ENCODE assay signal across 1 cellular context in genomic region chr20:63700199-63701050, GRCh38.
TF ChIP-seq lines count a peak whose summit lies in the region.

No MANE protein-coding gene starts in this region.

TF ChIP-seq in GM12891, 5 proteins besides CTCF, POLR2A, EP300 and RAD21:
- TF ChIP-seq TAF1 (IDR thresholded peaks at IDR 0.05; ENCODE audit: low read depth, low read length): no peak
- TF ChIP-seq POU2F2 (IDR thresholded peaks at IDR 0.05; ENCODE audit: low read depth, low read length): no peak
- TF ChIP-seq SPI1 (IDR thresholded peaks at IDR 0.05; ENCODE audit: low read depth, low read length): no peak
- TF ChIP-seq POLR2AphosphoS5 (IDR thresholded peaks at IDR 0.05; ENCODE audit: low read depth, low read length): no peak
- no peak for TF ChIP-seq PAX5 (IDR thresholded peaks at IDR 0.05; ENCODE audit: insufficient read depth, low read length, severe bottlenecking)
